Comparison of ENCODE assay signal across 8 cellular contexts in the genomic region with DNA sequence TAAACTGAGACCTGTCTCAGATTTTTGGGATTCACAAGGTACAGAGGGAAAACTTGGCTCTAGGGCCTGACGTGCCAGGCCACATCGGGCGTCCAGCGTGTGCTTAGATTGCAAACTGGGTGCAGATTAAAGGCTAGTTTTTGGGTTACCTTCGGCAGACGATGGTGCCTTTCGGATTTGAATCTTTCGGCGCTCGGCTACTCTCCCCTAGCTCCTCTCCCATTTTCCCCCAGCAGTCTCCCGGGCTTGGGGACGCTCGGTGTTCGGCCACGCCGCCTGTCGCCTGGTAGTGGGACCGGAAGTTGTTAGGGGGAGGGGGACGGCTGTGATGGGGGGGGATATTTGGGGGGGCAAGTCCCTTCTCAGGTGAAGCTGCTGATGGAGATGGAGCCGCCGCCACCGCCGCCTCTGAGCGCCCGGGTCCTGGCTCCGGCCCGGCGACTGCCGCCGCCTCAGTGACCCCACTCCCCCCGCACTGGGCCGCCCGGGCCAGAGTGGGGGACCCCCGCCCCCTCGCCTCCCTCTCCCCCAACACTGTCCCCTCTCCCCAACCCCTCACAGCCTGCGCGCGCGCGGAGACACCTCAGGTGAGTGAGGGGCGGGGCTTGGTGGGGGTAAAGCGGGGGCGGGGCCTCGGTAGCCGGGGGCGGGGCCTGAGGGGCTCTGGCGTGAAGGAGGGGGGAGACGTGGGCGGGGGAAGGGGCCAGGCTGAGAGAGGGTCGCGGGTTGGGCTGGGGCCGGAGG. TPM values are rescaled to one million over a fixed set of nuclear protein-coding genes. Genes with fewer than 3 reads are reported as not detected.
DNase-seq lines count a peak whose midpoint lies in the region; ATAC-seq lines count a peak whose summit lies in the region.

No MANE protein-coding gene starts in this region.

- H3K36me3 Mint-ChIP-seq in activated CD4-positive, alpha-beta T cell treated with anti-CD3 and anti-CD28 coated beads, Interleukin-2, amount 10 ng/mL, durations not matched to agents 7 days and 5 days (ENCODE audit: low read depth) = peaks cover 6% of the 10 kb centered on the region
- peaks cover 54% of the 10 kb centered on the region for H3K36me3 Mint-ChIP-seq in dendritic cell treated with granulocyte-macrophage colony-stimulating factor and Interleukin-4, amounts not matched to agents 40 ng/mL and 50 ng/mL, for 4 days (ENCODE audit: low read depth)

- POLR2A ChIA-PET in activated CD4-positive, alpha-beta T cell treated with anti-CD3 and anti-CD28 coated beads, Interleukin-2, amount 10 ng/mL, durations not matched to agents 7 days and 5 days (lab: Charles Lee) = interaction anchor here (0.6 kb wide), 1 partner anchor 34 kb away, joined by 6 read pairs; no protein-coding TSS in a partner anchor

- peak overlapping the region; percentile 73 for H3K4me3 Mint-ChIP-seq in activated CD4-positive, alpha-beta T cell treated with anti-CD3 and anti-CD28 coated beads, Interleukin-2, amount 10 ng/mL, durations not matched to agents 7 days and 5 days
- H3K4me3 Mint-ChIP-seq in dendritic cell treated with granulocyte-macrophage colony-stimulating factor and Interleukin-4, amounts not matched to agents 40 ng/mL and 50 ng/mL, for 4 days = peak overlapping the region; percentile 84

- peaks cover 32% of the 10 kb centered on the region for H3K4me1 Mint-ChIP-seq in activated CD4-positive, alpha-beta T cell treated with anti-CD3 and anti-CD28 coated beads, Interleukin-2, amount 10 ng/mL, durations not matched to agents 7 days and 5 days
- H3K4me1 Mint-ChIP-seq in dendritic cell treated with granulocyte-macrophage colony-stimulating factor and Interleukin-4, amounts not matched to agents 40 ng/mL and 50 ng/mL, for 4 days (ENCODE audit: low read depth) = peaks cover 57% of the 10 kb centered on the region

- intact Hi-C loops in dendritic cell treated with granulocyte-macrophage colony-stimulating factor and Interleukin-4, amounts not matched to agents 40 ng/mL and 50 ng/mL, for 4 days (cut with micrococcal nuclease) = no loop called here

- ATAC-seq in GM18867 (IDR thresholded peaks at IDR 0.05; ENCODE audit: unreplicated experiment) = peak; percentile 71
- peak; percentile 75 for ATAC-seq in HG03354 (IDR thresholded peaks at IDR 0.05; ENCODE audit: poor library complexity, severe bottlenecking, unreplicated experiment)
- ATAC-seq in left lobe of liver = peak; percentile 93

- H3K27ac Mint-ChIP-seq in activated CD4-positive, alpha-beta T cell treated with anti-CD3 and anti-CD28 coated beads, Interleukin-2, amount 10 ng/mL, durations not matched to agents 7 days and 5 days = peak overlapping the region; percentile 80
- H3K27ac Mint-ChIP-seq in dendritic cell treated with granulocyte-macrophage colony-stimulating factor and Interleukin-4, amounts not matched to agents 40 ng/mL and 50 ng/mL, for 4 days = peak overlapping the region; percentile 78

- no peaks in the 10 kb centered on the region for H3K9me3 Mint-ChIP-seq in activated CD4-positive, alpha-beta T cell treated with anti-CD3 and anti-CD28 coated beads, Interleukin-2, amount 10 ng/mL, durations not matched to agents 7 days and 5 days
- no peaks in the 10 kb centered on the region for H3K9me3 Mint-ChIP-seq in dendritic cell treated with granulocyte-macrophage colony-stimulating factor and Interleukin-4, amounts not matched to agents 40 ng/mL and 50 ng/mL, for 4 days

- H3K27me3 Mint-ChIP-seq in activated CD4-positive, alpha-beta T cell treated with anti-CD3 and anti-CD28 coated beads, Interleukin-2, amount 10 ng/mL, durations not matched to agents 7 days and 5 days = no peaks in the 10 kb centered on the region
- no peaks in the 10 kb centered on the region for H3K27me3 Mint-ChIP-seq in dendritic cell treated with granulocyte-macrophage colony-stimulating factor and Interleukin-4, amounts not matched to agents 40 ng/mL and 50 ng/mL, for 4 days

- DNase-seq in 8988T (peak; percentile 94), NCI-H524 treated with DMSO at 0.1 percent for 48 hours (lab: John Stamatoyannopoulos, UW) (peak; percentile 70), left lobe of liver (ENCODE audit: low spot score) (peak; percentile 87)
- peak; percentile 81 for DNase-seq in activated CD4-positive, alpha-beta T cell treated with anti-CD3 and anti-CD28 coated beads, Interleukin-2, amount 10 ng/mL, durations not matched to agents 7 days and 5 days
- DNase-seq in stimulated activated CD4-positive, alpha-beta T cell treated with anti-CD3 and anti-CD28 coated beads, Interleukin-1b, Interleukin-23, amount 100 ng/mL, for 4 hours (ENCODE audit: low read depth in 2 of 2) = peak; percentile 66 to 72

- CTCF ChIA-PET in activated CD4-positive, alpha-beta T cell treated with anti-CD3 and anti-CD28 coated beads, Interleukin-2, amount 10 ng/mL, durations not matched to agents 7 days and 5 days (lab: Charles Lee) = interaction anchor here (0.6 to 1.7 kb wide), 6 partner anchors 11 to 1560 kb away, joined by 3 to 9 read pairs (median 4); a partner anchor contains a TSS

RNA-seq across cellular contexts. Expression of a gene that starts 10.2 kb away (rescaled TPM):
- total RNA-seq in activated CD4-positive, alpha-beta T cell treated with anti-CD3 and anti-CD28 coated beads, Interleukin-2, amount 10 ng/mL, durations not matched to agents 7 days and 5 days = 1 to 10 TPM; 2.4 to 3.5 TPM
- 56.1 TPM for total RNA-seq in left lobe of liver

RNA-seq across cellular contexts. Expression of a gene that starts 13.5 kb away (rescaled TPM):
- total RNA-seq in activated CD4-positive, alpha-beta T cell treated with anti-CD3 and anti-CD28 coated beads, Interleukin-2, amount 10 ng/mL, durations not matched to agents 7 days and 5 days = 10 to 100 TPM; 15.7 to 17.4 TPM
- total RNA-seq in left lobe of liver = 2.3 TPM

RNA-seq across cellular contexts. Expression of a gene that starts 33.4 kb away (rescaled TPM):
- total RNA-seq in activated CD4-positive, alpha-beta T cell treated with anti-CD3 and anti-CD28 coated beads, Interleukin-2, amount 10 ng/mL, durations not matched to agents 7 days and 5 days = 10 to 100 TPM; 56.9 to 58.1 TPM
- 46.5 TPM for total RNA-seq in left lobe of liver

RNA-seq across cellular contexts. Expression of a gene that starts 34.4 kb away (rescaled TPM):
- total RNA-seq in activated CD4-positive, alpha-beta T cell treated with anti-CD3 and anti-CD28 coated beads, Interleukin-2, amount 10 ng/mL, durations not matched to agents 7 days and 5 days = 10 to 100 TPM; 47.2 to 48.3 TPM
- total RNA-seq in left lobe of liver = 31.2 TPM

RNA-seq across cellular contexts. Expression of a gene that starts 40.7 kb away (rescaled TPM):
- 100 to 1,000 TPM in 1 of 2 experiments, 10 to 100 TPM in 1; 96.6 to 106 TPM for total RNA-seq in activated CD4-positive, alpha-beta T cell treated with anti-CD3 and anti-CD28 coated beads, Interleukin-2, amount 10 ng/mL, durations not matched to agents 7 days and 5 days
- 11.0 TPM for total RNA-seq in left lobe of liver

Comparison
In these comparisons a context has a peak if more than half of its experiments do, and no peak if none do; other contexts are left out.
1. Peak in every context shown above with its lines: DNase-seq and ATAC-seq.
2. RNA of a gene that starts 10.2 kb away (total RNA-seq): 56.1 TPM in left lobe of liver (single experiment); 2.4 to 3.5 TPM in activated CD4-positive, alpha-beta T cell treated with anti-CD3 and anti-CD28 coated beads, Interleukin-2, amount 10 ng/mL, durations not matched to agents 7 days and 5 days; every median in the first group is over 10 times any median in the second.